11 cellular contexts compared by ENCODE assay signal in the genomic region with DNA sequence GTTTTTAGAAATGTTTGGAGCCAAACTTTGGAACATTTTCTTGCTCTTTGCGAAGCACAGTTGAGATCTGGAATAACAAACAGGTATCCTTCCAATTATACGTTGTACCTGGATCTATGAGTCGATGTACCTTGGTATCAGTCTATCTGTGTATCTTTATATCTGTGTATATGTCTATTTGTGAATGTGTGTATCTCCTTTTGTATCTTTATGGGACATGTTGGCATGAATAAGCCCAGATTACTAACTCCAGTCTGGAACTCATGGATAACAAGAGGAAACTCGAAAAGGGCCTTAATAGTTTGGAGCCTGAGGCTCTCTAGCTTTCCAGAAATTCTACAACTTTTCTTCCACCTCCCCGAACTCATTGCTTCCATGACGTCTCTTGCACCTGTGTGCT.
DNase-seq lines count a peak whose midpoint lies in the region; ATAC-seq and TF ChIP-seq lines count a peak whose summit lies in the region.
"Had no signal": no experiment of that assay in that cellular context is flagged by ENCODE, and none has a peak within 500 bp of the region (broad histone marks: within the 10 kb centered on the region; RNA-seq: fewer than 3 reads in every experiment).

No MANE protein-coding gene starts in this region.

- no peaks in the 10 kb centered on the region for H3K27me3 Mint-ChIP-seq in type B pancreatic cell
- no peaks in the 10 kb centered on the region for H3K27me3 Mint-ChIP-seq in CD8-positive, alpha-beta T cell (ENCODE audit: low read depth)
- no peaks in the 10 kb centered on the region for H3K27me3 Mint-ChIP-seq in glutamatergic neuron (ENCODE audit: unreplicated experiment)

- H3K36me3 ChIP-seq in DND-41 (ENCODE audit: insufficient read depth, low read length) (no peaks in the 10 kb centered on the region), PC-9 (ENCODE audit: low read depth) (no peaks in the 10 kb centered on the region)
- no peaks in the 10 kb centered on the region for H3K36me3 ChIP-seq in CD8-positive, alpha-beta T cell (ENCODE audit: insufficient read depth, low read length)

- no peak overlapping the region for H3K4me3 ChIP-seq in DND-41 (ENCODE audit: low read depth in 1 of 2, low read length in 2 of 2)
- peak overlapping the region; percentile 28; the same call in 1 of the 2 replicates for H3K4me3 ChIP-seq in PC-9
- no peak overlapping the region for H3K4me3 ChIP-seq in CD8-positive, alpha-beta T cell (ENCODE audit: low read depth, low read length)

- DNase-seq in DND-41 (no peak), PC-9 (no peak), epithelial cell of prostate (ENCODE audit: low read depth, low spot score) (no peak), type B pancreatic cell (ENCODE audit: extremely low spot score, unreplicated experiment) (no peak), NCI-H2196 treated with DMSO at 0.1 percent for 48 hours (lab: John Stamatoyannopoulos, UW; ENCODE audit: unreplicated experiment) (no peak), glutamatergic neuron (no peak)
- no peak for DNase-seq in CD8-positive, alpha-beta T cell
- DNase-seq: DMS79, EL, HCEC 1CT, HFFc6 had no signal

- TF ChIP-seq CTCF in DND-41 (IDR thresholded peaks at IDR 0.05; ENCODE audit: borderline replicate concordance, extremely low read depth, low read length, poor library complexity, severe bottlenecking) (no peak), PC-9 (conservative IDR thresholded peaks at IDR 0.05) (no peak), type B pancreatic cell (conservative IDR thresholded peaks at IDR 0.05) (no peak), glutamatergic neuron (IDR thresholded peaks at IDR 0.05; ENCODE audit: partially characterized antibody, unreplicated experiment) (no peak)
- no peak for TF ChIP-seq CTCF in CD8-positive, alpha-beta T cell (IDR thresholded peaks at IDR 0.05)

- CTCF ChIA-PET in PC-9 (lab: Charles Lee): no interaction called here
- CTCF ChIA-PET in CD8-positive, alpha-beta T cell (lab: Charles Lee): no interaction called here

- H3K27ac Mint-ChIP-seq in type B pancreatic cell (peak overlapping the region; percentile 68), glutamatergic neuron (ENCODE audit: unreplicated experiment) (no peak overlapping the region)
- H3K27ac Mint-ChIP-seq in CD8-positive, alpha-beta T cell: no peak overlapping the region
- H3K27ac Mint-ChIP-seq: HFFc6 had no signal

- H3K4me1 Mint-ChIP-seq in type B pancreatic cell (ENCODE audit: unreplicated experiment): no peaks in the 10 kb centered on the region
- peaks cover 5% of the 10 kb centered on the region for H3K4me1 Mint-ChIP-seq in CD8-positive, alpha-beta T cell (ENCODE audit: low read depth)
- no peaks in the 10 kb centered on the region for H3K4me1 Mint-ChIP-seq in glutamatergic neuron (ENCODE audit: low read depth, unreplicated experiment)

- peaks cover 4% of the 10 kb centered on the region for H3K9me3 Mint-ChIP-seq in type B pancreatic cell
- H3K9me3 Mint-ChIP-seq in CD8-positive, alpha-beta T cell: peaks cover 5% of the 10 kb centered on the region
- H3K9me3 Mint-ChIP-seq in glutamatergic neuron (ENCODE audit: unreplicated experiment): no peaks in the 10 kb centered on the region

- BruUV-seq in PC-9 (replicated peaks; lab: Mats Ljungman, UMichigan): no TSS peak

- H3K79me2 ChIP-seq in DND-41 (ENCODE audit: insufficient read depth, low read length) (no peaks in the 10 kb centered on the region), PC-9 (ENCODE audit: low read depth) (no peaks in the 10 kb centered on the region)

- POLR2A ChIA-PET in PC-9 (lab: Charles Lee; ENCODE audit: unreplicated experiment): no interaction called here
- POLR2A ChIA-PET in CD8-positive, alpha-beta T cell (lab: Charles Lee): no interaction called here

- H3K4me3 Mint-ChIP-seq in type B pancreatic cell: no peak overlapping the region
- no peak overlapping the region for H3K4me3 Mint-ChIP-seq in CD8-positive, alpha-beta T cell
- no peak overlapping the region for H3K4me3 Mint-ChIP-seq in glutamatergic neuron (ENCODE audit: unreplicated experiment)
- H3K4me3 Mint-ChIP-seq: HFFc6 had no signal

- H3K9me3 ChIP-seq in DND-41 (ENCODE audit: insufficient read depth, low read length, severe bottlenecking): peaks cover 11% of the 10 kb centered on the region
- peaks cover 7% of the 10 kb centered on the region; the same call in 1 of the 2 replicates for H3K9me3 ChIP-seq in PC-9 (ENCODE audit: insufficient read depth, low read depth)
- H3K9me3 ChIP-seq in CD8-positive, alpha-beta T cell (ENCODE audit: low read length): no peaks in the 10 kb centered on the region

- H3K36me3 Mint-ChIP-seq in type B pancreatic cell: no peaks in the 10 kb centered on the region
- no peaks in the 10 kb centered on the region for H3K36me3 Mint-ChIP-seq in CD8-positive, alpha-beta T cell
- no peaks in the 10 kb centered on the region for H3K36me3 Mint-ChIP-seq in glutamatergic neuron (ENCODE audit: unreplicated experiment)

- ATAC-seq in DND-41 (ENCODE audit: insufficient read depth, low read depth): no peak
- ATAC-seq in CD8-positive, alpha-beta T cell: no peak

- H3F3A ChIP-seq in PC-9 (ENCODE audit: insufficient read depth, low read depth): peaks cover 29% of the 10 kb centered on the region

- H3K27me3 ChIP-seq in DND-41 (ENCODE audit: insufficient read depth, low read length, poor library complexity) (no peaks in the 10 kb centered on the region), PC-9 (ENCODE audit: insufficient read depth, low read depth) (no peaks in the 10 kb centered on the region)
- no peaks in the 10 kb centered on the region for H3K27me3 ChIP-seq in CD8-positive, alpha-beta T cell (ENCODE audit: insufficient read depth, low read length)

- H3K27ac ChIP-seq in DND-41 (ENCODE audit: low read length): peak overlapping the region; percentile 61; the same call in 1 of the 2 replicates
- peak overlapping the region; percentile 99 for H3K27ac ChIP-seq in PC-9
- H3K27ac ChIP-seq in epithelial cell of prostate: peak overlapping the region; percentile 72
- no peak overlapping the region for H3K27ac ChIP-seq in CD8-positive, alpha-beta T cell (ENCODE audit: low read depth, low read length)

- no peak overlapping the region for H3K9ac ChIP-seq in DND-41 (ENCODE audit: low read depth, low read length)

- no peak overlapping the region for H2AFZ ChIP-seq in DND-41 (ENCODE audit: low read depth, low read length)
- H2AFZ ChIP-seq in PC-9: no peak overlapping the region

- H3K4me2 ChIP-seq in DND-41 (ENCODE audit: insufficient read depth, low read length): no peak overlapping the region
- H3K4me2 ChIP-seq in PC-9: peak overlapping the region; percentile 65

- H4K20me1 ChIP-seq in DND-41 (ENCODE audit: insufficient read depth, low read length): no peaks in the 10 kb centered on the region
- no peaks in the 10 kb centered on the region for H4K20me1 ChIP-seq in PC-9 (ENCODE audit: insufficient read depth)

- no peaks in the 10 kb centered on the region for H3K9me2 ChIP-seq in PC-9 (ENCODE audit: insufficient read depth)

- intact Hi-C loops in PC-9 (cut with micrococcal nuclease; ENCODE audit: unreplicated experiment): loop anchor here (1.0 to 10.0 kb wide), 4 partner anchors 84 to 490 kb away; a partner anchor contains a TSS
- intact Hi-C loops in CD8-positive, alpha-beta T cell (cut with DNase I, micrococcal nuclease): no loop called here

- peaks cover 25% of the 10 kb centered on the region for H3K4me1 ChIP-seq in DND-41 (ENCODE audit: insufficient read depth, low read length)
- peaks cover 39% of the 10 kb centered on the region for H3K4me1 ChIP-seq in PC-9 (replicated peaks; ENCODE audit: insufficient read depth)
- H3K4me1 ChIP-seq in CD8-positive, alpha-beta T cell (ENCODE audit: insufficient read depth, low read length): no peaks in the 10 kb centered on the region
